In genomic region chr7:158840604-158841003, GRCh38 we compare ENCODE assay signal across 2 cellular contexts.
TF ChIP-seq lines count a peak whose summit lies in the region.

No MANE protein-coding gene starts in this region.

TF ChIP-seq in IMR-90, 13 proteins besides CTCF, POLR2A, EP300 and RAD21:
- TF ChIP-seq ELK1 (IDR thresholded peaks at IDR 0.05; ENCODE audit: borderline replicate concordance, low read depth, low read length) = no peak
- TF ChIP-seq MXI1 (IDR thresholded peaks at IDR 0.05; ENCODE audit: borderline replicate concordance, low read depth, low read length) = no peak
- TF ChIP-seq MAZ (IDR thresholded peaks at IDR 0.05; ENCODE audit: borderline replicate concordance, low read depth, low read length) = no peak
- TF ChIP-seq SMC3 (IDR thresholded peaks at IDR 0.05; ENCODE audit: low read depth, low read length) = no peak
- no peak for TF ChIP-seq FOS (IDR thresholded peaks at IDR 0.05; ENCODE audit: low read depth, low read length)
- TF ChIP-seq USF2 (IDR thresholded peaks at IDR 0.05; ENCODE audit: low read depth, low read length) = no peak
- no peak for TF ChIP-seq NFE2L2 (IDR thresholded peaks at IDR 0.05; ENCODE audit: low read depth, low read length)
- TF ChIP-seq CHD1 (IDR thresholded peaks at IDR 0.05; ENCODE audit: low read depth, low read length) = no peak
- TF ChIP-seq BHLHE40 (IDR thresholded peaks at IDR 0.05; ENCODE audit: low read depth, low read length) = no peak

TF ChIP-seq in K562, 482 proteins besides CTCF, POLR2A, EP300 and RAD21:
- TF ChIP-seq, protein P1, sequence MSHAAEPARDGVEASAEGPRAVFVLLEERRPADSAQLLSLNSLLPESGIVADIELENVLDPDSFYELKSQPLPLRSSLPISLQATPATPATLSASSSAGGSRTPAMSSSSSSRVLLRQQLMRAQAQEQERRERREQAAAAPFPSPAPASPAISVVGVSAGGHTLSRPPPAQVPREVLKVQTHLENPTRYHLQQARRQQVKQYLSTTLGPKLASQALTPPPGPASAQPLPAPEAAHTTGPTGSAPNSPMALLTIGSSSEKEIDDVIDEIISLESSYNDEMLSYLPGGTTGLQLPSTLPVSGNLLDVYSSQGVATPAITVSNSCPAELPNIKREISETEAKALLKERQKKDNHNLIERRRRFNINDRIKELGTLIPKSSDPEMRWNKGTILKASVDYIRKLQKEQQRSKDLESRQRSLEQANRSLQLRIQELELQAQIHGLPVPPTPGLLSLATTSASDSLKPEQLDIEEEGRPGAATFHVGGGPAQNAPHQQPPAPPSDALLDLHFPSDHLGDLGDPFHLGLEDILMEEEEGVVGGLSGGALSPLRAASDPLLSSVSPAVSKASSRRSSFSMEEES (CRISPR knock-in tag; IDR thresholded peaks at IDR 0.05) = no peak
- TF ChIP-seq TFAP4 (CRISPR knock-in tag; IDR thresholded peaks at IDR 0.05; ENCODE audit: borderline replicate concordance) (0 out of 2 replicates have a peak, but pooled peaks have one; percentile 14), NEUROD1 (IDR thresholded peaks at IDR 0.05; ENCODE audit: borderline replicate concordance, low read depth, low read length, partially characterized antibody) (no peak)
